1 cellular context compared by ENCODE assay signal in the genomic region with DNA sequence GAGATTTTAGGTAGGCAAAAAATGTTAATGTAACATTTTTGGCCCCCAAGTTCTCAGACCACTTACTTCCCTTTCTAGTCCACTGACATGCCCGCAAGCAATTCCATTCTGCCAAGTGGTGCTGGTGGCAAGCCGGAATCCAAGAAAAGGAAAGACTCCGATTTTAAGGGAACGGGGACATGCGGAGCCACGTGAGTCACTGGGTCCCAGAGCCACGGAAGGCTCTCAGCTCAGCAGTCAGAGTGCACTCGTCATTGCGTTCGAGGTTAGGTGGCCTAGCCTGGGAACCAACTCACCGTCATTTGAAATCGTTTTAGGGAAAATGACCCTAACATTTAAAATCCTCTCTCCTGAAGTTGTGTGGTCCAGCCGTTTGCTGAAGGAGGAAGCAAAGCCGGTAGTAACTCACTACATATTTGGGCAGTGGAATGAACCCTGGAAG.
TF ChIP-seq lines count a peak whose summit lies in the region.

No MANE protein-coding gene starts in this region.

TF ChIP-seq in K562, 482 proteins besides CTCF, POLR2A, EP300 and RAD21 (continued from another document and continues in another):
- TF ChIP-seq USF2 (CRISPR knock-in tag; IDR thresholded peaks at IDR 0.05), result 0 out of 2 replicates have a peak, but pooled peaks have one; percentile 9
- peak; percentile 35; the same call in 1 of the 2 replicates for TF ChIP-seq SMARCE1 (IDR thresholded peaks at IDR 0.05)
- 0 out of 2 replicates have a peak, but pooled peaks have one; percentile 52 for TF ChIP-seq ZNF766 (CRISPR knock-in tag; conservative IDR thresholded peaks at IDR 0.05)
- TF ChIP-seq, protein P1, sequence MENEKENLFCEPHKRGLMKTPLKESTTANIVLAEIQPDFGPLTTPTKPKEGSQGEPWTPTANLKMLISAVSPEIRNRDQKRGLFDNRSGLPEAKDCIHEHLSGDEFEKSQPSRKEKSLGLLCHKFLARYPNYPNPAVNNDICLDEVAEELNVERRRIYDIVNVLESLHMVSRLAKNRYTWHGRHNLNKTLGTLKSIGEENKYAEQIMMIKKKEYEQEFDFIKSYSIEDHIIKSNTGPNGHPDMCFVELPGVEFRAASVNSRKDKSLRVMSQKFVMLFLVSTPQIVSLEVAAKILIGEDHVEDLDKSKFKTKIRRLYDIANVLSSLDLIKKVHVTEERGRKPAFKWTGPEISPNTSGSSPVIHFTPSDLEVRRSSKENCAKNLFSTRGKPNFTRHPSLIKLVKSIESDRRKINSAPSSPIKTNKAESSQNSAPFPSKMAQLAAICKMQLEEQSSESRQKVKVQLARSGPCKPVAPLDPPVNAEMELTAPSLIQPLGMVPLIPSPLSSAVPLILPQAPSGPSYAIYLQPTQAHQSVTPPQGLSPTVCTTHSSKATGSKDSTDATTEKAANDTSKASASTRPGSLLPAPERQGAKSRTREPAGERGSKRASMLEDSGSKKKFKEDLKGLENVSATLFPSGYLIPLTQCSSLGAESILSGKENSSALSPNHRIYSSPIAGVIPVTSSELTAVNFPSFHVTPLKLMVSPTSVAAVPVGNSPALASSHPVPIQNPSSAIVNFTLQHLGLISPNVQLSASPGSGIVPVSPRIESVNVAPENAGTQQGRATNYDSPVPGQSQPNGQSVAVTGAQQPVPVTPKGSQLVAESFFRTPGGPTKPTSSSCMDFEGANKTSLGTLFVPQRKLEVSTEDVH (IDR thresholded peaks at IDR 0.05; ENCODE audit: low read depth, partially characterized antibody), result no peak
- peak; percentile 73 for TF ChIP-seq FOXK1 (CRISPR knock-in tag; IDR thresholded peaks at IDR 0.05; ENCODE audit: borderline replicate concordance)
- TF ChIP-seq MAFK (IDR thresholded peaks at IDR 0.05; ENCODE audit: low read length), result 0 out of 2 replicates have a peak, but pooled peaks have one; percentile 1
- TF ChIP-seq, protein P2, sequence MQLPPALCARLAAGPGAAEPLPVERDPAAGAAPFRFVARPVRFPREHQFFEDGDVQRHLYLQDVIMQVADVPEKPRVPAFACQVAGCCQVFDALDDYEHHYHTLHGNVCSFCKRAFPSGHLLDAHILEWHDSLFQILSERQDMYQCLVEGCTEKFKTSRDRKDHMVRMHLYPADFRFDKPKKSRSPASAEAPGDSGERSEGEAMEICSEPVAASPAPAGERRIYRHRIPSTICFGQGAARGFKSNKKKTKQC (CRISPR knock-in tag; IDR thresholded peaks at IDR 0.05), result peak; percentile 50
- TF ChIP-seq EP400 (IDR thresholded peaks at IDR 0.05), result peak; percentile 9; the same call in 1 of the 2 replicates
- TF ChIP-seq ZNF224 (CRISPR knock-in tag; IDR thresholded peaks at IDR 0.05), result 0 out of 2 replicates have a peak, but pooled peaks have one; percentile 56
- peak; percentile 51; the same call in 1 of the 2 replicates for TF ChIP-seq ZBTB40 (IDR thresholded peaks at IDR 0.05)
- 0 out of 2 replicates have a peak, but pooled peaks have one; percentile 32 for TF ChIP-seq ZBTB40 (CRISPR knock-in tag; IDR thresholded peaks at IDR 0.05)
- peak; percentile 49 for TF ChIP-seq USF1 (CRISPR knock-in tag; IDR thresholded peaks at IDR 0.05)
- TF ChIP-seq ZNF175 (CRISPR knock-in tag; IDR thresholded peaks at IDR 0.05; ENCODE audit: low read depth), result 0 out of 2 replicates have a peak, but pooled peaks have one; percentile 16
- no peak for TF ChIP-seq SOX6 (IDR thresholded peaks at IDR 0.05)
- peak; percentile 41 to 61 for TF ChIP-seq E2F6 (IDR thresholded peaks at IDR 0.05; ENCODE audit: borderline replicate concordance in 1 of 2, extremely low read depth in 1 of 2, insufficient read depth in 1 of 2, insufficient read length in 1 of 2, low read depth in 1 of 2, low read length in 1 of 2, poor library complexity in 1 of 2, severe bottlenecking in 1 of 2)
- TF ChIP-seq JUN (IDR thresholded peaks at IDR 0.05; ENCODE audit: borderline replicate concordance, low read depth, low read length), result peak; percentile 51; the same call in 1 of the 2 replicates
- TF ChIP-seq JUN (CRISPR knock-in tag; IDR thresholded peaks at IDR 0.05; ENCODE audit: borderline replicate concordance), result no peak
- TF ChIP-seq FOXP1 (CRISPR knock-in tag; IDR thresholded peaks at IDR 0.05), result 0 out of 2 replicates have a peak, but pooled peaks have one; percentile 22
- TF ChIP-seq MAX (CRISPR knock-in tag; IDR thresholded peaks at IDR 0.05), result peak; percentile 91
- peak; percentile 71 for TF ChIP-seq MYC (IDR thresholded peaks at IDR 0.05; ENCODE audit: low read depth, low read length)
- no peak for TF ChIP-seq MYC (CRISPR knock-in tag; IDR thresholded peaks at IDR 0.05; ENCODE audit: borderline replicate concordance, low read depth)
- TF ChIP-seq ZBTB26 (CRISPR knock-in tag; IDR thresholded peaks at IDR 0.05), result 0 out of 2 replicates have a peak, but pooled peaks have one; percentile 27
- peak; percentile 35; the same call in 1 of the 2 replicates for TF ChIP-seq PKNOX1 (IDR thresholded peaks at IDR 0.05)
- no peak for TF ChIP-seq SP1 (CRISPR knock-in tag; IDR thresholded peaks at IDR 0.05)
